In genomic region chr20:50546729-50547314, GRCh38 we compare ENCODE assay signal across 1 cellular context.
TF ChIP-seq lines count a peak whose summit lies in the region.

No MANE protein-coding gene starts in this region.

TF ChIP-seq in GM23338, 12 proteins besides CTCF, POLR2A, EP300 and RAD21 (continued from another document):
- no peak for TF ChIP-seq ZNF462 (CRISPR knock-in tag; IDR thresholded peaks at IDR 0.05)
- TF ChIP-seq JUNB (IDR thresholded peaks at IDR 0.05; ENCODE audit: unreplicated experiment), result no peak
